ENCODE assay signal across 8 cellular contexts in the genomic region with DNA sequence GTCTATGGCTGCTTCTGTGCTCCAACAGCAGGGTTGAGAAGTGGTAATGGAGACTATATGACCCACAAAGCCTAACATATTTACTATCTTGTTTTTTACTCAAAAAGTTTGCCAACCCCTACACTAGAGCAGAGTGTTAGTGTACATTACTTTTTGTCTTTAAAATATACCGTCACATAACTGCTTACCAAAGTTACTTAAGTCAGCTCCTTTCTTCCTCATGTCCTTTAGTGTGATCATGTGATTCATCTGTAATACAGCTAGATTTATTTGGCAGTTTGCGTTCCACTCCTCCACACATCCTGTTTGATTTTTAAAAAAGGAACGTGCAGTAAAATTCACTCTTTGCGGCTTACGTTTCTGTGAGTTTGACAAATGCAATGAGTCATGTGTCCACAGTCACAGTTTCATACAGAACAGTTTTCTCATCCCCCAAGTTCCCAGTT.
DNase-seq lines count a peak whose midpoint lies in the region; ATAC-seq and TF ChIP-seq lines count a peak whose summit lies in the region.

No MANE protein-coding gene starts in this region.

- peak overlapping the region; percentile 35 for H3K4me3 ChIP-seq in WI38 (ENCODE audit: low read depth, low read length)

- TF ChIP-seq CTCF in WI38 (IDR thresholded peaks at IDR 0.05; ENCODE audit: low read depth, low read length): no peak

- DNase-seq in AG08396 (ENCODE audit: low spot score) (peak; percentile 47), foreskin melanocyte (peak; percentile 89), superior temporal gyrus (ENCODE audit: extremely low spot score) (peak; percentile 42), NCI-H526 treated with DMSO at 0.1 percent for 48 hours (lab: John Stamatoyannopoulos, UW) (no peak), epidermal melanocyte (ENCODE audit: insufficient read length, low spot score) (no peak)

- ATAC-seq in GM19328 (IDR thresholded peaks at IDR 0.05; ENCODE audit: unreplicated experiment): peak; percentile 85
- ATAC-seq in HG03354 (IDR thresholded peaks at IDR 0.05; ENCODE audit: poor library complexity, severe bottlenecking, unreplicated experiment): peak; percentile 90

Comparison
In these comparisons a context has a peak if more than half of its experiments do, and no peak if none do; other contexts are left out.
1. DNase-seq: peak in AG08396 (single experiment), foreskin melanocyte (single experiment) and superior temporal gyrus (single experiment); none in NCI-H526 treated with DMSO at 0.1 percent for 48 hours (single experiment) and epidermal melanocyte (single experiment).